ENCODE assay signal across 8 cellular contexts in the genomic region with DNA sequence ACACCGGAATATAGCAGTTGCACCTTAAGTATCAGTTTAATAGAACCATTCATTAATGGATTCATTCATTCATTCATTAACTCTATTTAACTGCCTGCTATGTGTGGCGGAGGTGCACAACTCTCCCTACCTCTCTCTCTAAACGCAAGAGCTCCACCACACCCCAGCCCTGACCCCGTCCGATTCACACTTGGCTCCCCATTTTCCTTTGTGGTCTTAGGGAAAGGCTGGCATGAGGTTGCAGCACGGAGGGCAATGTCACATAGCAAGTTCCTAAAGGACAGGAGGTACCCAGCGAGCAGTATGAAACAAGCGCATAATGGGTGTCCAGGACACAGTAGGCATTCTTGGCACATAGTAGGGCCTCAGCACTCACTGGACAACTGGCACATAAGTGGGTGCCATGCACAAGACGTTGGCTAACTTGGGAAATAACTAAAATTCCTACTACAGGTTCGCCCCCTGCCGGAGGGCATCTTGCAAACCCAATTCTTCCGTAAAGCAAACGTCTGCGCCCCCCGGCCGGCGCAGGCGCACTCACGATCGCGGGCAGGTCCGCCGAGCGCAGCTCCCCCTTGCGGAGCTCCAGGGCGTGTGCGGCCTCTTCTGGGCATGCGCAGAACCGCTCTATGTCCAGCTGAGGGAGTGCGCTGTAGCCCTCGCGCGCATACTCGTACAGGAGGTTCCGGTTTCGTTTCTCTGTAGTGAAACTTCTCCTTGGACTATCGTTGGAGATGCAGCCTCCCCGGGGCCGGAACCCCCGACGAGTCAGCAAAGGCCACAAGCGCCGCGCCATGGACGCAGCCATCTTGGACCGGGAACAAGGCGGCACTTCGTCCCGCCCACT. TPM values are rescaled to one million over a fixed set of nuclear protein-coding genes. Genes with fewer than 3 reads are reported as not detected.
A peak's percentile ranks its signal among the peaks of the same experiment; 100 is the strongest.
DNase-seq lines count a peak whose midpoint lies in the region; ATAC-seq and TF ChIP-seq lines count a peak whose summit lies in the region.

A gene with protein sequence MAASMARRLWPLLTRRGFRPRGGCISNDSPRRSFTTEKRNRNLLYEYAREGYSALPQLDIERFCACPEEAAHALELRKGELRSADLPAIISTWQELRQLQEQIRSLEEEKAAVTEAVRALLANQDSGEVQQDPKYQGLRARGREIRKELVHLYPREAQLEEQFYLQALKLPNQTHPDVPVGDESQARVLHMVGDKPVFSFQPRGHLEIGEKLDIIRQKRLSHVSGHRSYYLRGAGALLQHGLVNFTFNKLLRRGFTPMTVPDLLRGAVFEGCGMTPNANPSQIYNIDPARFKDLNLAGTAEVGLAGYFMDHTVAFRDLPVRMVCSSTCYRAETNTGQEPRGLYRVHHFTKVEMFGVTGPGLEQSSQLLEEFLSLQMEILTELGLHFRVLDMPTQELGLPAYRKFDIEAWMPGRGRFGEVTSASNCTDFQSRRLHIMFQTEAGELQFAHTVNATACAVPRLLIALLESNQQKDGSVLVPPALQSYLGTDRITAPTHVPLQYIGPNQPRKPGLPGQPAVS (minus strand): TSS at position 835 of the 847 bp plus-strand sequence. CDS start 27 bp downstream, at position 808.

- H3K4me3 ChIP-seq in GM12875 (ENCODE audit: low read depth, low read length): peak within 1 kb of the TSS; percentile 67
- peak within 1 kb of the TSS; percentile 98 for H3K4me3 ChIP-seq in adipocyte (ENCODE audit: low read length)
- H3K4me3 ChIP-seq in trophoblast cell (ENCODE audit: low read depth, low read length): peak within 1 kb of the TSS; percentile 89
- peak within 1 kb of the TSS; percentile 65 to 83 (median 70) for H3K4me3 ChIP-seq in upper lobe of left lung

- intact Hi-C loops in cardiac septum (cut with DNase I): loop anchor here (2.0 to 5.0 kb wide), 4 partner anchors 31 to 528 kb away; partner anchors contain the start of genes FAM98C, NFKBIB and SIRT2

- H3K79me2 ChIP-seq in trophoblast cell (ENCODE audit: control insufficient read depth, insufficient read depth, low read length, poor library complexity): peaks cover 10% of the 10 kb centered on the region

- peak within 1 kb of the TSS; percentile 98 for H4K8ac ChIP-seq in trophoblast cell (ENCODE audit: low read depth, low read length)

- H3K27me3 ChIP-seq in adipocyte (replicated peaks; ENCODE audit: control insufficient read depth, insufficient read depth, low read length) (no peaks in the 10 kb centered on the region), trophoblast cell (ENCODE audit: insufficient read depth, low read length) (no peaks in the 10 kb centered on the region), upper lobe of left lung (no peaks in the 10 kb centered on the region)

- peak within 1 kb of the TSS; percentile 86 for H3K4me2 ChIP-seq in trophoblast cell (ENCODE audit: low read length)

- peak within 1 kb of the TSS; percentile 78 for H2AFZ ChIP-seq in trophoblast cell (ENCODE audit: insufficient read depth, low read length, poor library complexity)

- peak; percentile 99 for TF ChIP-seq CTCF in GM12875 (IDR thresholded peaks at IDR 0.05; ENCODE audit: borderline replicate concordance, insufficient read depth, low read depth, low read length)
- peak; percentile 98 to 99 (median 99) for TF ChIP-seq CTCF in upper lobe of left lung (IDR thresholded peaks at IDR 0.05)

- H3K9ac ChIP-seq in adipocyte (ENCODE audit: low read length) (peak within 1 kb of the TSS; percentile 99), trophoblast cell (ENCODE audit: low read length) (peak within 1 kb of the TSS; percentile 92)

- peak within 1 kb of the TSS; percentile 55 for H4K12ac ChIP-seq in trophoblast cell (ENCODE audit: low read depth, low read length)

- H4K91ac ChIP-seq in trophoblast cell (ENCODE audit: low read depth, low read length): peak within 1 kb of the TSS; percentile 80

- peaks cover 8% of the 10 kb centered on the region for H3K79me1 ChIP-seq in trophoblast cell (ENCODE audit: low read length)

- peak within 1 kb of the TSS; percentile 64 for H2BK5ac ChIP-seq in trophoblast cell (ENCODE audit: low read depth, low read length, poor library complexity)

- H2BK120ac ChIP-seq in trophoblast cell (ENCODE audit: insufficient read depth, low read length, poor library complexity): peak within 1 kb of the TSS; percentile 59

- peak within 1 kb of the TSS; percentile 65 for H2AK5ac ChIP-seq in trophoblast cell (ENCODE audit: low read length)

- H3K27ac ChIP-seq in trophoblast cell (ENCODE audit: low read depth, low read length): peak within 1 kb of the TSS; percentile 82
- peak within 1 kb of the TSS; percentile 75 to 89 (median 84) for H3K27ac ChIP-seq in upper lobe of left lung

- peak in 1 of 4 donors; percentile 21 for TF ChIP-seq EP300 in upper lobe of left lung (IDR thresholded peaks at IDR 0.05)

- H3K36me3 ChIP-seq in adipocyte (ENCODE audit: control insufficient read depth, insufficient read depth, low read length, severe bottlenecking): peaks cover 25% of the 10 kb centered on the region
- peaks cover 24 to 27% of the 10 kb centered on the region in 2 experiments for H3K36me3 ChIP-seq in trophoblast cell (ENCODE audit: control insufficient read depth in 1 of 2, insufficient read depth in 2 of 2, low read length in 2 of 2)
- H3K36me3 ChIP-seq in upper lobe of left lung: peaks cover 0 to 31% (median 10%) of the 10 kb centered on the region in 4 donors

- DNase-seq in NCI-H1436 (lab: John Stamatoyannopoulos, UW): peak; percentile 90
- peak; percentile 93 for DNase-seq in SW480 (ENCODE audit: low spot score)
- peak; percentile 98 for DNase-seq in adipocyte (ENCODE audit: low read depth)
- DNase-seq in cardiac septum (ENCODE audit: low spot score): peak; percentile 96
- peak; percentile 93 to 98 for DNase-seq in trophoblast cell
- DNase-seq in upper lobe of left lung: peak; percentile 94 to 97

- no peak within 1 kb of the TSS for H2BK12ac ChIP-seq in trophoblast cell (ENCODE audit: low read length)

- H3K4me1 ChIP-seq in adipocyte (ENCODE audit: control insufficient read depth, insufficient read depth, low read length): peaks cover 23% of the 10 kb centered on the region
- peaks cover 7 to 11% of the 10 kb centered on the region in 2 experiments for H3K4me1 ChIP-seq in trophoblast cell (ENCODE audit: control insufficient read depth in 1 of 2, insufficient read depth in 2 of 2, low read length in 2 of 2)
- H3K4me1 ChIP-seq in upper lobe of left lung: peaks cover 16 to 39% (median 19%) of the 10 kb centered on the region in 4 donors

- H3K9me3 ChIP-seq in adipocyte (ENCODE audit: control insufficient read depth, low read length) (no peaks in the 10 kb centered on the region), trophoblast cell (ENCODE audit: insufficient read depth, low read depth, low read length) (peaks cover 7% of the 10 kb centered on the region), upper lobe of left lung (peaks cover 0 to 5% (median 0%) of the 10 kb centered on the region in 4 donors)

- H3K4ac ChIP-seq in trophoblast cell (ENCODE audit: low read depth, low read length): peak within 1 kb of the TSS; percentile 80

- no peak within 1 kb of the TSS for H3K23ac ChIP-seq in trophoblast cell (ENCODE audit: low read length)

- peak within 1 kb of the TSS; percentile 68 for H3K18ac ChIP-seq in trophoblast cell (ENCODE audit: low read length)

- peak within 1 kb of the TSS; percentile 10 for H3K14ac ChIP-seq in trophoblast cell (ENCODE audit: low read length)

- TF ChIP-seq POLR2A in upper lobe of left lung (IDR thresholded peaks at IDR 0.05): no peak

- no CpG with 5 or more reads among the region's 49 CpGs for WGBS in trophoblast cell (ENCODE audit: extremely low coverage, insufficient coverage, insufficient read length)
- 4 to 6% methylated on average over 37 of the region's 49 CpGs for WGBS in upper lobe of left lung, 2 donors

- peak; percentile 59 for ATAC-seq in HG02852 (IDR thresholded peaks at IDR 0.05; ENCODE audit: unreplicated experiment)
- peak; percentile 96 for ATAC-seq in upper lobe of left lung (ENCODE audit: low FRiP score in 2 of 2)

RNA-seq across cellular contexts. Expression of the gene that starts here (rescaled TPM):
- 12.6 TPM for total RNA-seq in cardiac septum
- 20.4 and 22.1 TPM in 2 replicates for polyA plus RNA-seq in trophoblast cell (2013)
- 10 to 100 TPM; 14.3 to 54.5 (median 23.0) TPM for total RNA-seq in upper lobe of left lung

Comparison
In these comparisons a context has a peak if more than half of its experiments do, and no peak if none do; other contexts are left out.
1. Peak in every context shown above with its lines: DNase-seq, ATAC-seq, H3K4me3 ChIP-seq and H3K27ac ChIP-seq.